25 cellular contexts compared by ENCODE assay signal in genomic region chr3:193207290-193207689, GRCh38. TPM values are rescaled to one million over a fixed set of nuclear protein-coding genes. Genes with fewer than 3 reads are reported as not detected.
A peak's percentile ranks its signal among the peaks of the same experiment; 100 is the strongest.
DNase-seq lines count a peak whose midpoint lies in the region; ATAC-seq and TF ChIP-seq lines count a peak whose summit lies in the region.
"Had no signal": no experiment of that assay in that cellular context is flagged by ENCODE, and none has a peak within 500 bp of the region (broad histone marks: within the 10 kb centered on the region; RNA-seq: fewer than 3 reads in every experiment).

No MANE protein-coding gene starts in this region.

- no peaks in the 10 kb centered on the region for H3K9me3 Mint-ChIP-seq in activated naive CD8-positive, alpha-beta T cell treated with anti-CD3 and anti-CD28 coated beads for 36 hours
- H3K9me3 Mint-ChIP-seq: activated CD4-positive, alpha-beta memory T cell treated with anti-CD3 and anti-CD28 coated beads, Interleukin-2, amount 10 ng/mL, durations not matched to agents 7 days and 5 days had no signal

- no peaks in the 10 kb centered on the region for H3K36me3 Mint-ChIP-seq in activated naive CD8-positive, alpha-beta T cell treated with anti-CD3 and anti-CD28 coated beads for 36 hours

- H3K27me3 Mint-ChIP-seq in activated naive CD8-positive, alpha-beta T cell treated with anti-CD3 and anti-CD28 coated beads for 36 hours: peaks cover 6% of the 10 kb centered on the region
- H3K27me3 Mint-ChIP-seq: activated CD4-positive, alpha-beta memory T cell treated with anti-CD3 and anti-CD28 coated beads, Interleukin-2, amount 10 ng/mL, durations not matched to agents 7 days and 5 days had no signal

- no peak overlapping the region for H3K4me3 Mint-ChIP-seq in activated naive CD8-positive, alpha-beta T cell treated with anti-CD3 and anti-CD28 coated beads for 36 hours
- H3K4me3 Mint-ChIP-seq: activated CD4-positive, alpha-beta memory T cell treated with anti-CD3 and anti-CD28 coated beads, Interleukin-2, amount 10 ng/mL, durations not matched to agents 7 days and 5 days had no signal

- CTCF ChIA-PET in HEK293T (lab: Yijun Ruan, JAX): no interaction called here

- POLR2A ChIA-PET in HEK293T (lab: Yijun Ruan, JAX): no interaction called here

- no peaks in the 10 kb centered on the region for H3K4me1 Mint-ChIP-seq in activated naive CD8-positive, alpha-beta T cell treated with anti-CD3 and anti-CD28 coated beads for 36 hours
- H3K4me1 Mint-ChIP-seq: activated CD4-positive, alpha-beta memory T cell treated with anti-CD3 and anti-CD28 coated beads, Interleukin-2, amount 10 ng/mL, durations not matched to agents 7 days and 5 days had no signal

- H3K27ac Mint-ChIP-seq in activated naive CD8-positive, alpha-beta T cell treated with anti-CD3 and anti-CD28 coated beads for 36 hours: no peak overlapping the region
- H3K27ac Mint-ChIP-seq: activated CD4-positive, alpha-beta memory T cell treated with anti-CD3 and anti-CD28 coated beads, Interleukin-2, amount 10 ng/mL, durations not matched to agents 7 days and 5 days had no signal

- no peak for ATAC-seq in GM21367 (IDR thresholded peaks at IDR 0.05; ENCODE audit: unreplicated experiment)
- ATAC-seq: K562 had no signal

- peak; percentile 41 for DNase-seq in DMS 273 (lab: John Stamatoyannopoulos, UW; ENCODE audit: unreplicated experiment)
- no peak for DNase-seq in DMS 273 treated with DMSO at 0.1 percent for 48 hours (lab: John Stamatoyannopoulos, UW)
- DNase-seq in NCI-H2029 (lab: John Stamatoyannopoulos, UW): peak; percentile 52
- DNase-seq in OCI-M2 (lab: John Stamatoyannopoulos, UW; ENCODE audit: unreplicated experiment): peak; percentile 10
- DNase-seq in mucosa of gallbladder (ENCODE audit: low spot score): peak; percentile 23
- no peak for DNase-seq in activated naive CD8-positive, alpha-beta T cell treated with anti-CD3 and anti-CD28 coated beads for 36 hours
- no peak for DNase-seq in HEK293T (ENCODE audit: extremely low spot score)
- DNase-seq: activated CD4-positive, alpha-beta memory T cell treated with anti-CD3 and anti-CD28 coated beads, Interleukin-2, amount 10 ng/mL, durations not matched to agents 7 days and 5 days; activated CD4-positive, CD25-positive, alpha-beta regulatory T cell; activated gamma-delta T cell treated with Interleukin-2 at 50 U/mL for 16 hours; activated T-cell treated with anti-CD3 and anti-CD28 coated beads for 4 hours; AML-193; caudate nucleus; dorsolateral prefrontal cortex; foreskin fibroblast; islet precursor cell; NCI-H187 treated with DMSO at 0.1 percent for 48 hours; retina; stimulated activated CD8-positive, alpha-beta memory T cell treated with anti-CD3 and anti-CD28 coated beads, Interleukin-4, amount 100 ng/mL, for 48 hours; T1000 had no signal

TF ChIP-seq in HEK293T, 16 proteins besides CTCF, POLR2A, EP300 and RAD21:
- no peak for TF ChIP-seq PKNOX1 (IDR thresholded peaks at IDR 0.05)
- no peak for TF ChIP-seq NFRKB (IDR thresholded peaks at IDR 0.05)
- TF ChIP-seq HDGF (IDR thresholded peaks at IDR 0.05; ENCODE audit: borderline replicate concordance): no peak
- no peak for TF ChIP-seq L3MBTL2 (conservative IDR thresholded peaks at IDR 0.05)
- TF ChIP-seq TARDBP (IDR thresholded peaks at IDR 0.05): no peak
- no peak for TF ChIP-seq ARNT (IDR thresholded peaks at IDR 0.05)
- no peak for TF ChIP-seq BHLHE40 (IDR thresholded peaks at IDR 0.05; ENCODE audit: borderline replicate concordance)
- TF ChIP-seq SP1 (IDR thresholded peaks at IDR 0.05): no peak
- no peak for TF ChIP-seq FOXK2 (IDR thresholded peaks at IDR 0.05)
- TF ChIP-seq ELF4 (IDR thresholded peaks at IDR 0.05): no peak
- no peak for TF ChIP-seq LEF1 (IDR thresholded peaks at IDR 0.05; ENCODE audit: borderline replicate concordance)
- TF ChIP-seq CTBP1 (IDR thresholded peaks at IDR 0.05; ENCODE audit: borderline replicate concordance): no peak
TF ChIP-seq in HEK293T: peak in this region for 0.

RNA-seq across cellular contexts. Expression of gene PLAAT1, which starts 33.7 kb away (rescaled TPM):
- total RNA-seq in mucosa of gallbladder: 0.58 TPM
- under 1 TPM; 0.25 to 0.28 TPM for total RNA-seq in activated naive CD8-positive, alpha-beta T cell treated with anti-CD3 and anti-CD28 coated beads for 36 hours
- total RNA-seq: activated CD4-positive, alpha-beta memory T cell treated with anti-CD3 and anti-CD28 coated beads, Interleukin-2, amount 10 ng/mL, durations not matched to agents 7 days and 5 days; G401; myocyte; RPMI7951 had no signal

Comparison
In these comparisons a context has a peak if more than half of its experiments do, and no peak if none do; other contexts are left out.
1. DNase-seq: peak in DMS 273 (single experiment), NCI-H2029 (single experiment), OCI-M2 (single experiment) and mucosa of gallbladder (single experiment); none in DMS 273 treated with DMSO at 0.1 percent for 48 hours (single experiment), activated naive CD8-positive, alpha-beta T cell treated with anti-CD3 and anti-CD28 coated beads for 36 hours (single experiment) and HEK293T (single experiment).